18 cellular contexts compared by ENCODE assay signal in genomic region chr11:112694813-112695212, GRCh38.
DNase-seq lines count a peak whose midpoint lies in the region; ATAC-seq and TF ChIP-seq lines count a peak whose summit lies in the region.
"Had no signal": no experiment of that assay in that cellular context is flagged by ENCODE, and none has a peak within 500 bp of the region (broad histone marks: within the 10 kb centered on the region; RNA-seq: fewer than 3 reads in every experiment).

No MANE protein-coding gene starts in this region.

- TF ChIP-seq CTCF in NB4 (IDR thresholded peaks at IDR 0.05; ENCODE audit: low read depth, low read length): no peak
- no peak for TF ChIP-seq CTCF in cardiac fibroblast (IDR thresholded peaks at IDR 0.05; ENCODE audit: low read depth, low read length)
- TF ChIP-seq CTCF in neural crest cell (conservative IDR thresholded peaks at IDR 0.05): no peak

- no peaks in the 10 kb centered on the region for H3K9me3 Mint-ChIP-seq in neural crest cell
- H3K9me3 Mint-ChIP-seq in activated CD4-positive, alpha-beta T cell treated with anti-CD3 and anti-CD28 coated beads for 36 hours (ENCODE audit: low read depth): no peaks in the 10 kb centered on the region
- H3K9me3 Mint-ChIP-seq: activated naive CD8-positive, alpha-beta T cell treated with anti-CD3 and anti-CD28 coated beads, Interleukin-2, amount 10 ng/mL, durations not matched to agents 7 days and 5 days; stimulated activated naive CD8-positive, alpha-beta T cell treated with anti-CD3 and anti-CD28 coated beads, Interleukin-15, Interleukin-2, amounts not matched to agents 100 ng/mL and 50 ng/mL, for 24 hours had no signal

- ATAC-seq in HG03460 (IDR thresholded peaks at IDR 0.05; ENCODE audit: unreplicated experiment): no peak
- no peak for ATAC-seq in activated CD4-positive, alpha-beta T cell treated with anti-CD3 and anti-CD28 coated beads for 36 hours
- ATAC-seq: mucosa of descending colon, PC-3 had no signal

- peak; percentile 10 for DNase-seq in NCI-H82 (lab: John Stamatoyannopoulos, UW)
- no peak for DNase-seq in NCI-H82 treated with DMSO at 0.1 percent for 48 hours (lab: John Stamatoyannopoulos, UW; ENCODE audit: unreplicated experiment)
- DNase-seq in NB4 (ENCODE audit: low read depth): peak; percentile 5
- DNase-seq in cardiac fibroblast (ENCODE audit: low read depth in 2 of 2): peak; percentile 3 to 9
- DNase-seq in neural crest cell (ENCODE audit: low read depth, low spot score): no peak
- DNase-seq in occipital lobe (lab: John Stamatoyannopoulos, UW): no peak
- DNase-seq in activated CD4-positive, alpha-beta T cell treated with anti-CD3 and anti-CD28 coated beads for 36 hours: no peak
- DNase-seq: activated CD4-positive, CD25-positive, alpha-beta regulatory T cell; activated CD8-positive, alpha-beta memory T cell treated with anti-CD3 and anti-CD28 coated beads, Interleukin-2, amount 50 U/mL, for 48 hours; activated naive CD8-positive, alpha-beta T cell treated with anti-CD3 and anti-CD28 coated beads, Interleukin-2, amount 10 ng/mL, durations not matched to agents 7 days and 5 days; heart left ventricle; kidney; MM.1S; mucosa of descending colon; NCI-H226; PC-3 had no signal

- peak overlapping the region; percentile 15 for H3K4me3 Mint-ChIP-seq in neural crest cell
- H3K4me3 Mint-ChIP-seq in activated CD4-positive, alpha-beta T cell treated with anti-CD3 and anti-CD28 coated beads for 36 hours: no peak overlapping the region
- H3K4me3 Mint-ChIP-seq: activated naive CD8-positive, alpha-beta T cell treated with anti-CD3 and anti-CD28 coated beads, Interleukin-2, amount 10 ng/mL, durations not matched to agents 7 days and 5 days; stimulated activated naive CD8-positive, alpha-beta T cell treated with anti-CD3 and anti-CD28 coated beads, Interleukin-15, Interleukin-2, amounts not matched to agents 100 ng/mL and 50 ng/mL, for 24 hours had no signal

- no peaks in the 10 kb centered on the region for H3K36me3 Mint-ChIP-seq in neural crest cell (ENCODE audit: low read depth)
- no peaks in the 10 kb centered on the region for H3K36me3 Mint-ChIP-seq in activated CD4-positive, alpha-beta T cell treated with anti-CD3 and anti-CD28 coated beads for 36 hours (ENCODE audit: low read depth)
- H3K36me3 Mint-ChIP-seq: activated naive CD8-positive, alpha-beta T cell treated with anti-CD3 and anti-CD28 coated beads, Interleukin-2, amount 10 ng/mL, durations not matched to agents 7 days and 5 days had no signal

- H3K4me1 Mint-ChIP-seq in neural crest cell: peaks cover 33% of the 10 kb centered on the region
- H3K4me1 Mint-ChIP-seq in activated CD4-positive, alpha-beta T cell treated with anti-CD3 and anti-CD28 coated beads for 36 hours: no peaks in the 10 kb centered on the region
- H3K4me1 Mint-ChIP-seq: activated naive CD8-positive, alpha-beta T cell treated with anti-CD3 and anti-CD28 coated beads, Interleukin-2, amount 10 ng/mL, durations not matched to agents 7 days and 5 days had no signal

- H3K27ac Mint-ChIP-seq in neural crest cell (ENCODE audit: unreplicated experiment): peak overlapping the region; percentile 83
- no peak overlapping the region for H3K27ac Mint-ChIP-seq in activated CD4-positive, alpha-beta T cell treated with anti-CD3 and anti-CD28 coated beads for 36 hours
- H3K27ac Mint-ChIP-seq: activated naive CD8-positive, alpha-beta T cell treated with anti-CD3 and anti-CD28 coated beads, Interleukin-2, amount 10 ng/mL, durations not matched to agents 7 days and 5 days; stimulated activated naive CD8-positive, alpha-beta T cell treated with anti-CD3 and anti-CD28 coated beads, Interleukin-15, Interleukin-2, amounts not matched to agents 100 ng/mL and 50 ng/mL, for 24 hours had no signal

- CTCF ChIA-PET in activated CD4-positive, alpha-beta T cell treated with anti-CD3 and anti-CD28 coated beads for 36 hours (lab: Charles Lee): no interaction called here

- H3K27me3 Mint-ChIP-seq in neural crest cell (ENCODE audit: low read depth): no peaks in the 10 kb centered on the region
- peaks cover 6% of the 10 kb centered on the region for H3K27me3 Mint-ChIP-seq in activated CD4-positive, alpha-beta T cell treated with anti-CD3 and anti-CD28 coated beads for 36 hours

- intact Hi-C loops in activated CD4-positive, alpha-beta T cell treated with anti-CD3 and anti-CD28 coated beads for 36 hours (cut with DNase I, micrococcal nuclease): no loop called here

- H3K4me3 ChIP-seq in NB4 (ENCODE audit: low read depth, low read length) (no peak overlapping the region), cardiac fibroblast (replicated peaks in 1 of 2; ENCODE audit: low read depth in 2 of 2, low read length in 2 of 2) (no peak overlapping the region)
- H3K4me3 ChIP-seq: heart left ventricle, mucosa of descending colon had no signal

- POLR2A ChIA-PET in activated CD4-positive, alpha-beta T cell treated with anti-CD3 and anti-CD28 coated beads for 36 hours (lab: Charles Lee): no interaction called here

- no peak for TF ChIP-seq POLR2A in NB4 (IDR thresholded peaks at IDR 0.05; ENCODE audit: extremely low read depth, insufficient read length)

Comparison
In these comparisons a context has a peak if more than half of its experiments do, and no peak if none do; other contexts are left out.
1. DNase-seq: peak in NCI-H82 (single experiment), NB4 (single experiment) and cardiac fibroblast (2 of 2); none in NCI-H82 treated with DMSO at 0.1 percent for 48 hours (single experiment), neural crest cell (single experiment), occipital lobe (single experiment) and activated CD4-positive, alpha-beta T cell treated with anti-CD3 and anti-CD28 coated beads for 36 hours (single experiment).